Comparison of ENCODE assay signal across 15 cellular contexts in the genomic region with DNA sequence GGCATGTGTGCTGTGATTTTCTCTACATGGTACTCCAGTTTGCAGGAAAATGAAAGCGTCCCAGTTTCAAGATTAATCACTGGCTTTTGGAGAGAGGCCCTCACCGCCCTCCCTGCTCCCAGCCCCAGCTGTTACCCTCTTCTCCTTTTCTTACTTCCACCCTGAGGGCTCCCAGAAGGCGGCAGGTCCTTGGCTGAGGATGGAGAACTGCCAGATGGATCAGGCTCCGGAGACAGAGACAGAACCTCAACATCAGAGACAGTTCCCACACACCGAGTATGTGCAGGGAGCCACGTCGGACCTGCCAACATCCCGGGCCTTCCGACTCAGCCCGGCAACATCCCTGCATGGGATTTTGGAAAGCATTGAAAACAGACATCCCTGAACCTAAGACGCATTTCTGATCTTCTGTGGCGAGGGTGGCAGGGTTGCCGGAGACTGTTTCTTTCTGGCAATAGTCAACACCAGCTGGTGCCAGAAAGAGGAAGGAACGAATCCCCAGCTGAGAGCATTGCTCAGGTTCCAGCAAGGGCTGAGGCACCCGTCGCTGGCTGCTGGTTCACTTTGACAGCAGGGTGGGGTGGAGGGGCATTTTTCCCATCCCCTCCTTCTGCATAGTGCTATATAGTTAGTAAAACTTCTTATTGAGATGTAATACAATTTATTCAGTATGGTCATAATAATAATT.
DNase-seq lines count a peak whose midpoint lies in the region; ATAC-seq, FAIRE-seq and TF ChIP-seq lines count a peak whose summit lies in the region.
"Had no signal": no experiment of that assay in that cellular context is flagged by ENCODE, and none has a peak within 500 bp of the region (broad histone marks: within the 10 kb centered on the region; RNA-seq: fewer than 3 reads in every experiment).

No MANE protein-coding gene starts in this region.

- no peaks in the 10 kb centered on the region for H3K9me3 ChIP-seq in H1 (ENCODE audit: insufficient read depth in 2 of 2, low read depth in 1 of 2, low read length in 1 of 2)
- no peaks in the 10 kb centered on the region for H3K9me3 ChIP-seq in neural progenitor cell (ENCODE audit: low read depth)
- H3K9me3 ChIP-seq: SK-N-SH had no signal

- H3K4me3 ChIP-seq in AG10803 (ENCODE audit: low read length) (peak overlapping the region; percentile 21; the same call in 1 of the 2 replicates), H1 (ENCODE audit: extremely low read depth in 1 of 4, insufficient read depth in 2 of 4, low read depth in 3 of 4, low read length in 4 of 4) (no peak overlapping the region), neural progenitor cell (no peak overlapping the region), lower leg skin (ENCODE audit: low read depth, poor library complexity, severe bottlenecking) (no peak overlapping the region)
- H3K4me3 ChIP-seq: smooth muscle cell had no signal

- CTCF ChIA-PET in H1 (lab: Charles Lee; ENCODE audit: partially characterized antibody) = interaction anchor here (0.6 kb wide), 1 partner anchor 20 kb away, joined by 4 read pairs; no protein-coding TSS in a partner anchor

- no peaks in the 10 kb centered on the region for H3K36me3 Mint-ChIP-seq in neural progenitor cell
- H3K36me3 Mint-ChIP-seq: activated CD4-positive, alpha-beta memory T cell treated with anti-CD3 and anti-CD28 coated beads for 36 hours; activated naive CD4-positive, alpha-beta T cell treated with anti-CD3 and anti-CD28 coated beads, Interleukin-2, amount 10 ng/mL, durations not matched to agents 7 days and 5 days had no signal

- no peak overlapping the region for H2BK120ac ChIP-seq in H1 (replicated peaks; ENCODE audit: low read depth, low read length)

- no peak overlapping the region for H2BK5ac ChIP-seq in H1 (ENCODE audit: low read depth, low read length)

- no peaks in the 10 kb centered on the region for H3K9me3 Mint-ChIP-seq in neural progenitor cell
- H3K9me3 Mint-ChIP-seq: activated CD4-positive, alpha-beta memory T cell treated with anti-CD3 and anti-CD28 coated beads for 36 hours; activated naive CD4-positive, alpha-beta T cell treated with anti-CD3 and anti-CD28 coated beads, Interleukin-2, amount 10 ng/mL, durations not matched to agents 7 days and 5 days had no signal

- H3K9ac ChIP-seq in H1 (replicated peaks in 1 of 4; ENCODE audit: extremely low read depth in 1 of 4, low read depth in 3 of 4, low read length in 3 of 4) (no peak overlapping the region), neural progenitor cell (no peak overlapping the region)
- H3K9ac ChIP-seq: SK-N-SH had no signal

- TF ChIP-seq EP300 in H1 (IDR thresholded peaks at IDR 0.05; ENCODE audit: borderline replicate concordance in 1 of 2, low read depth in 2 of 2, low read length in 2 of 2) = no peak

- H3K18ac ChIP-seq in H1 (ENCODE audit: extremely low read depth, low read length) = no peak overlapping the region

- H3K4me2 ChIP-seq in H1 (ENCODE audit: insufficient read depth in 1 of 2, low read depth in 2 of 2, low read length in 2 of 2) (no peak overlapping the region), neural progenitor cell (no peak overlapping the region)
- H3K4me2 ChIP-seq: SK-N-SH, smooth muscle cell had no signal

- TF ChIP-seq CTCF in AG10803 (conservative IDR thresholded peaks at IDR 0.05; ENCODE audit: low read length) (no peak), H1 (IDR thresholded peaks at IDR 0.05; ENCODE audit: control extremely low read depth in 1 of 3, insufficient read depth in 1 of 3, low read depth in 1 of 3, low read length in 3 of 3) (no peak), neural progenitor cell (IDR thresholded peaks at IDR 0.05) (no peak), GM20000 (IDR thresholded peaks at IDR 0.05; ENCODE audit: extremely low read depth, missing control alignments) (no peak), lower leg skin (IDR thresholded peaks at IDR 0.05) (no peak)

- no peaks in the 10 kb centered on the region for H3K79me2 ChIP-seq in H1 (ENCODE audit: control insufficient read depth in 1 of 2, insufficient read depth in 2 of 2, low read length in 2 of 2)
- H3K79me2 ChIP-seq in neural progenitor cell (ENCODE audit: low read depth) = no peaks in the 10 kb centered on the region

- FAIRE-seq in H1 (lab: Jason Lieb, UNC) = no peak
- FAIRE-seq: H54 had no signal

- no peak overlapping the region for H2BK12ac ChIP-seq in H1 (ENCODE audit: low read depth, low read length)

- H3K23me2 ChIP-seq in H1 (ENCODE audit: low read depth, low read length) = no peaks in the 10 kb centered on the region

- no peaks in the 10 kb centered on the region for H3K36me3 ChIP-seq in H1 (ENCODE audit: control insufficient read depth in 2 of 4, insufficient read depth in 4 of 4, low read length in 3 of 4)
- H3K36me3 ChIP-seq in neural progenitor cell = no peaks in the 10 kb centered on the region

- no peak overlapping the region for H4K91ac ChIP-seq in H1 (replicated peaks; ENCODE audit: insufficient read length, low read length)

- no peak for TF ChIP-seq POLR2A in H1 (IDR thresholded peaks at IDR 0.05; ENCODE audit: control extremely low read depth in 1 of 2, low read depth in 2 of 2, low read length in 2 of 2)
- TF ChIP-seq POLR2A in lower leg skin (IDR thresholded peaks at IDR 0.05) = no peak

- H3K4me1 Mint-ChIP-seq in neural progenitor cell = no peaks in the 10 kb centered on the region
- H3K4me1 Mint-ChIP-seq: activated naive CD4-positive, alpha-beta T cell treated with anti-CD3 and anti-CD28 coated beads, Interleukin-2, amount 10 ng/mL, durations not matched to agents 7 days and 5 days had no signal

- H3K56ac ChIP-seq in H1 (replicated peaks; ENCODE audit: insufficient read length, low read depth, low read length) = no peak overlapping the region

- DNase-seq in AG10803 (ENCODE audit: low read depth) (peak; percentile 51), NCI-H1694 treated with DMSO at 0.1 percent for 48 hours (lab: John Stamatoyannopoulos, UW) (peak; percentile 72), H1 (ENCODE audit: low read depth in 1 of 2, low spot score in 2 of 2) (no peak), neural progenitor cell (ENCODE audit: low spot score) (no peak), DMS153 treated with DMSO at 0.1 percent for 48 hours (lab: John Stamatoyannopoulos, UW; ENCODE audit: unreplicated experiment) (no peak), GM20000 (ENCODE audit: low spot score) (no peak), lower leg skin (ENCODE audit: low spot score in 2 of 2) (no peak)
- DNase-seq: activated CD4-positive, alpha-beta memory T cell treated with anti-CD3 and anti-CD28 coated beads for 36 hours; activated naive CD4-positive, alpha-beta T cell treated with anti-CD3 and anti-CD28 coated beads, Interleukin-2, amount 10 ng/mL, durations not matched to agents 7 days and 5 days; mesendoderm; NCI-H345; SK-N-SH had no signal

- intact Hi-C loops in lower leg skin (cut with DNase I; ENCODE audit: low total_unique reads) = no loop called here

- no peaks in the 10 kb centered on the region for H3K79me1 ChIP-seq in H1 (ENCODE audit: low read depth, low read length)

- H4K20me1 ChIP-seq in H1 (replicated peaks in 1 of 2; ENCODE audit: control insufficient read depth in 1 of 2, insufficient read depth in 2 of 2, low read length in 2 of 2) (no peaks in the 10 kb centered on the region), neural progenitor cell (ENCODE audit: low read depth) (no peaks in the 10 kb centered on the region)

- H2BK15ac ChIP-seq in H1 (ENCODE audit: low read length) = no peak overlapping the region

- H3K14ac ChIP-seq in H1 (ENCODE audit: insufficient read length) = no peak overlapping the region

- H3K27ac Mint-ChIP-seq in neural progenitor cell = no peak overlapping the region
- H3K27ac Mint-ChIP-seq: activated CD4-positive, alpha-beta memory T cell treated with anti-CD3 and anti-CD28 coated beads for 36 hours; activated naive CD4-positive, alpha-beta T cell treated with anti-CD3 and anti-CD28 coated beads, Interleukin-2, amount 10 ng/mL, durations not matched to agents 7 days and 5 days had no signal

- H3K23ac ChIP-seq in H1 (ENCODE audit: insufficient read length) = no peak overlapping the region

- no peak for TF ChIP-seq RAD21 in H1 (IDR thresholded peaks at IDR 0.05 in 1 of 2, conservative IDR thresholded peaks at IDR 0.05 in 1 of 2; ENCODE audit: low read depth in 2 of 2, low read length in 2 of 2)

- H3K27me3 Mint-ChIP-seq in neural progenitor cell (ENCODE audit: insufficient read depth, low read depth) = peaks cover 8% of the 10 kb centered on the region

- H4K5ac ChIP-seq in H1 (ENCODE audit: insufficient read length, low read depth, low read length) = no peak overlapping the region

- no peak for ATAC-seq in GM18868 (IDR thresholded peaks at IDR 0.05; ENCODE audit: unreplicated experiment)

- no peak overlapping the region for H4K8ac ChIP-seq in H1 (ENCODE audit: extremely low read depth, insufficient read depth, low read length)

- no peak overlapping the region for H3K4me3 Mint-ChIP-seq in neural progenitor cell
- H3K4me3 Mint-ChIP-seq: activated CD4-positive, alpha-beta memory T cell treated with anti-CD3 and anti-CD28 coated beads for 36 hours; activated naive CD4-positive, alpha-beta T cell treated with anti-CD3 and anti-CD28 coated beads, Interleukin-2, amount 10 ng/mL, durations not matched to agents 7 days and 5 days had no signal

- no peaks in the 10 kb centered on the region for H3K4me1 ChIP-seq in H1 (replicated peaks in 1 of 4; ENCODE audit: control insufficient read depth in 3 of 4, insufficient read depth in 4 of 4, low read length in 3 of 4)
- no peaks in the 10 kb centered on the region for H3K4me1 ChIP-seq in neural progenitor cell

- WGBS in H1 (ENCODE audit: extremely low coverage in 1 of 2, insufficient coverage in 1 of 2, insufficient read length in 1 of 2, insufficient replicate concordance in 2 of 2, low coverage in 1 of 2, low lambda C conversion rate in 2 of 2, missing lambda C conversion rate in 1 of 2), 2 experiments = 93% methylated on average over 16 of the region's 16 CpGs; no CpG with 5 or more reads in 1 of the 2 experiments
- 18 to 21% methylated on average over 16 of the region's 16 CpGs for WGBS in lower leg skin, 2 donors

- no peak overlapping the region for H3K4ac ChIP-seq in H1 (replicated peaks; ENCODE audit: insufficient read length, low read depth, low read length)

- H3K27ac ChIP-seq in H1 (ENCODE audit: low read depth, low read length) (no peak overlapping the region), neural progenitor cell (no peak overlapping the region)

- H3K27me3 ChIP-seq in H1 (replicated peaks in 1 of 4; ENCODE audit: control insufficient read depth in 3 of 4, extremely low read depth in 1 of 4, insufficient read depth in 3 of 4, low read length in 3 of 4) = no peaks in the 10 kb centered on the region
- H3K27me3 ChIP-seq in neural progenitor cell = no peaks in the 10 kb centered on the region

- H2BK20ac ChIP-seq in H1 (ENCODE audit: low read length) = no peak overlapping the region

- 0 out of 2 replicates have a peak overlapping the region, but pooled peaks have one; percentile 58 for H2AFZ ChIP-seq in H1 (ENCODE audit: low read length)
- H2AFZ ChIP-seq in neural progenitor cell (replicated peaks) = peak overlapping the region; percentile 20

- no peak overlapping the region for H2AK5ac ChIP-seq in H1 (ENCODE audit: low read depth, low read length)

- H3F3A ChIP-seq in neural progenitor cell (ENCODE audit: low read depth) = no peaks in the 10 kb centered on the region

- POLR2A ChIA-PET in H1 (lab: Charles Lee; ENCODE audit: partially characterized antibody) = no interaction called here

TF ChIP-seq in H1, 55 proteins besides CTCF, POLR2A, EP300 and RAD21:
- no peak for TF ChIP-seq EZH2 (IDR thresholded peaks at IDR 0.05; ENCODE audit: low read depth, low read length, severe bottlenecking)
TF ChIP-seq in H1: peak in this region for 0.

Comparison
In these comparisons a context has a peak if more than half of its experiments do, and no peak if none do; other contexts are left out.
1. DNase-seq: peak in AG10803 (single experiment) and NCI-H1694 treated with DMSO at 0.1 percent for 48 hours (single experiment); none in H1 (0 of 2), neural progenitor cell (single experiment), DMS153 treated with DMSO at 0.1 percent for 48 hours (single experiment), GM20000 (single experiment) and lower leg skin (0 of 2).